In genomic region chr11:27187848-27188621, GRCh38 we compare ENCODE assay signal across 14 cellular contexts.
DNase-seq lines count a peak whose midpoint lies in the region; ATAC-seq and TF ChIP-seq lines count a peak whose summit lies in the region.
"Had no signal": no experiment of that assay in that cellular context is flagged by ENCODE, and none has a peak within 500 bp of the region (broad histone marks: within the 10 kb centered on the region; RNA-seq: fewer than 3 reads in every experiment).

No MANE protein-coding gene starts in this region.

- no peak overlapping the region for H3K4me3 ChIP-seq in colonic mucosa
- no peak overlapping the region for H3K4me3 ChIP-seq in mucosa of descending colon
- no peak overlapping the region for H3K4me3 ChIP-seq in smooth muscle cell

- no peaks in the 10 kb centered on the region for H3K9me3 ChIP-seq in colonic mucosa
- no peaks in the 10 kb centered on the region for H3K9me3 ChIP-seq in mucosa of descending colon
- no peaks in the 10 kb centered on the region for H3K9me3 ChIP-seq in smooth muscle cell (replicated peaks; ENCODE audit: low read depth)
- H3K9me3 ChIP-seq: SK-N-SH had no signal

- peaks cover 3% of the 10 kb centered on the region for H3F3A ChIP-seq in smooth muscle cell (ENCODE audit: low read depth)

- H3K4me1 ChIP-seq in colonic mucosa (peaks cover 7% of the 10 kb centered on the region), mucosa of descending colon (ENCODE audit: low read depth) (peaks cover 20% of the 10 kb centered on the region), smooth muscle cell (ENCODE audit: low read depth) (peaks cover 20% of the 10 kb centered on the region)

- H3K79me2 ChIP-seq in smooth muscle cell (ENCODE audit: low read depth) = peaks cover 19% of the 10 kb centered on the region

- H4K20me1 ChIP-seq in smooth muscle cell (ENCODE audit: low read depth) = no peaks in the 10 kb centered on the region

- H3K9ac ChIP-seq in colonic mucosa (ENCODE audit: low read depth in 2 of 2, low read length in 2 of 2) = peak overlapping the region in 1 of 2 donors; percentile 75
- no peak overlapping the region for H3K9ac ChIP-seq in smooth muscle cell (ENCODE audit: low read depth)
- H3K9ac ChIP-seq: SK-N-SH had no signal

- intact Hi-C loops in colonic mucosa (cut with DNase I) = loop anchor here (10.0 kb wide), 1 partner anchor 177 kb away; the partner anchor contains the start of gene CCDC34
- intact Hi-C loops in mucosa of descending colon (cut with DNase I, micrococcal nuclease) = loop anchor here (5.0 to 10.0 kb wide), 2 partner anchors 107 to 284 kb away; partner anchors contain the start of gene LGR4 (in 1 of the 2)

- WGBS in smooth muscle cell (ENCODE audit: low lambda C conversion rate) = 40% methylated on average over 5 of the region's 5 CpGs

- peak; percentile 68 for DNase-seq in OCI-M1 (lab: John Stamatoyannopoulos, UW)
- DNase-seq in colonic mucosa = peak; percentile 64
- DNase-seq in mucosa of descending colon = peak in 1 of 3 donors; percentile 59
- no peak for DNase-seq in smooth muscle cell (lab: John Stamatoyannopoulos, UW; ENCODE audit: unreplicated experiment)
- DNase-seq in activated naive CD4-positive, alpha-beta T cell (lab: John Stamatoyannopoulos, UW) = no peak
- no peak for DNase-seq in NCI-H1930 (lab: John Stamatoyannopoulos, UW)
- DNase-seq: CD4-positive, alpha-beta T cell; H7; NCI-H1436; NCI-H2081; NCI-H82; SK-N-SH had no signal

- H3K27me3 ChIP-seq in colonic mucosa = no peaks in the 10 kb centered on the region
- H3K27me3 ChIP-seq in smooth muscle cell (ENCODE audit: low read depth) = no peaks in the 10 kb centered on the region

- H3K36me3 ChIP-seq in colonic mucosa (no peaks in the 10 kb centered on the region), mucosa of descending colon (ENCODE audit: low read depth) (no peaks in the 10 kb centered on the region), smooth muscle cell (ENCODE audit: low read depth) (no peaks in the 10 kb centered on the region)

- peak; percentile 94 for ATAC-seq in mucosa of descending colon
- no peak for ATAC-seq in GM21447 (IDR thresholded peaks at IDR 0.05; ENCODE audit: unreplicated experiment)
- ATAC-seq: Right ventricle myocardium inferior had no signal

- peak overlapping the region; percentile 43 for H3K4me2 ChIP-seq in smooth muscle cell
- H3K4me2 ChIP-seq: SK-N-SH had no signal

- TF ChIP-seq CTCF in colonic mucosa (IDR thresholded peaks at IDR 0.05) (no peak), mucosa of descending colon (IDR thresholded peaks at IDR 0.05) (no peak), smooth muscle cell (IDR thresholded peaks at IDR 0.05; ENCODE audit: borderline replicate concordance, insufficient read depth, poor library complexity, severe bottlenecking) (no peak)

- no peak overlapping the region for H2AFZ ChIP-seq in smooth muscle cell (ENCODE audit: low read depth)

- H3K27ac ChIP-seq in colonic mucosa (peak overlapping the region; percentile 82), smooth muscle cell (ENCODE audit: low read depth) (peak overlapping the region; percentile 21)

Comparison
In these comparisons a context has a peak if more than half of its experiments do, and no peak if none do; other contexts are left out.
1. DNase-seq: peak in OCI-M1 (single experiment) and colonic mucosa (single experiment); none in smooth muscle cell (single experiment), activated naive CD4-positive, alpha-beta T cell (0 of 4) and NCI-H1930 (0 of 2).